ENCODE assay signal across 8 cellular contexts in the genomic region with DNA sequence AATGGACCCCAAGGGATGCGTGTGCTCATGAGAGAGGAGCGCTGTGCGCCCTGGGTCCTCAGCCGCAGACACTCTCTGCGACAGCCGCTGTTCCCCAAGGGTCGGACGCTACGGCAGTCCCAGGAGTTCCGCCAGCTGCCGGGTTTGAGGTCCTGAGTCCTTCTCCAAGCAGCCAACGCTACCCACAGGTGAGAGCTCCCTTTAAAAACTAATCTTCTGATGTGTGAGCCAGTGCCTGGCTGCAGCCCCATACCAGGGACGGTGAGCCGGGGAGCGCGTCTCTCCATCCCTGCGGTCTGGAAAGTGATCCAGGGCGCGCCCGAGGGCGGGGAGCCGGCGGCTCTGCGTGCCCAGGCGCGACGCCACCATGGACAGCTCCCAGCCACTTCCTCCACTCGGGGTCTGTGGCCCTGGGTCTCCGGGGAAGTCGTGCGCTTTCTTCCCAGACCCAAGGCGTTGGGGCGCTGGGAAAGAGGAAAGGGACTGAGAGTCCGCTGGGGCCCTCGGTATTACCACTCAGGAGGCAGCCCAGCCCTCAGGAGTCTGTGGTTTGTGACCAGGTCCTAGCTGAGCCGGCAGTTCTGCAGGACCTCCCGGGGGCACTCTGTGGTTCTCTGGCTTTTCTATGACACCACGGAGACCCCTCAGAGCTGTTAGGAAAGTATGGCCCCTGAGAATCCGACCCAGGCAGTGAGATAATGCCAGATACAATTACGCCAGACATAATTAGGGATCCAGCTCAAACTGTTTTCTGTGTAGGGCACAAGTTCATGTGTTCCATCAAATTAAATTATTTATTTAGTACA.
A peak's percentile ranks its signal among the peaks of the same experiment; 100 is the strongest.
DNase-seq lines count a peak whose midpoint lies in the region; FAIRE-seq and TF ChIP-seq lines count a peak whose summit lies in the region.

No MANE protein-coding gene starts in this region.

- no peak for TF ChIP-seq CTCF in brain microvascular endothelial cell (IDR thresholded peaks at IDR 0.05; ENCODE audit: low read depth, low read length, missing control alignments)

- no peak overlapping the region for H3K27ac ChIP-seq in brain microvascular endothelial cell

- DNase-seq in CD1c-positive myeloid dendritic cell (ENCODE audit: extremely low spot score) (peak; percentile 35), KBM-7 (peak; percentile 66), brain microvascular endothelial cell (peak; percentile 28), left kidney (ENCODE audit: low read depth, low spot score) (peak; percentile 93), urothelium cell line (ENCODE audit: low spot score) (peak; percentile 86), NCI-H2196 treated with DMSO at 0.1 percent for 48 hours (lab: John Stamatoyannopoulos, UW; ENCODE audit: unreplicated experiment) (no peak), NCI-H2196 (lab: John Stamatoyannopoulos, UW; ENCODE audit: unreplicated experiment) (no peak)
- no peak for DNase-seq in central memory CD4-positive, alpha-beta T cell

- no peaks in the 10 kb centered on the region for H3K27me3 ChIP-seq in brain microvascular endothelial cell (replicated peaks)

- H3K4me3 ChIP-seq in brain microvascular endothelial cell (ENCODE audit: low read depth, low read length): peak overlapping the region; percentile 59

- in situ Hi-C loops in KBM-7 (cut with MboI; ENCODE audit: low pct_unique_long_range_greater_than_20kb, low sequenced_read_pairs) (no loop called here), brain microvascular endothelial cell (cut with HindIII; ENCODE audit: low pct_ligation_motif_present, low sequenced_read_pairs) (no loop called here)

- no peak for FAIRE-seq in urothelium cell line (lab: Jason Lieb, UNC)

- no peaks in the 10 kb centered on the region for H3K36me3 ChIP-seq in brain microvascular endothelial cell (replicated peaks)

Comparison
In these comparisons a context has a peak if more than half of its experiments do, and no peak if none do; other contexts are left out.
1. DNase-seq: peak in CD1c-positive myeloid dendritic cell (single experiment), KBM-7 (single experiment), brain microvascular endothelial cell (single experiment), left kidney (single experiment) and urothelium cell line (single experiment); none in NCI-H2196 treated with DMSO at 0.1 percent for 48 hours (single experiment), NCI-H2196 (single experiment) and central memory CD4-positive, alpha-beta T cell (single experiment).